27 cellular contexts compared by ENCODE assay signal in genomic region chr22:22352376-22352999, GRCh38.
"Had no signal": no experiment of that assay in that cellular context is flagged by ENCODE, and none has a peak within 500 bp of the region (broad histone marks: within the 10 kb centered on the region; RNA-seq: fewer than 3 reads in every experiment).

No MANE protein-coding gene starts in this region.

- H3K36me3 ChIP-seq: brain microvascular endothelial cell, gastrocnemius medialis, left ventricle myocardium inferior, sigmoid colon, tibial nerve had no signal

- H3K36me3 Mint-ChIP-seq: activated naive CD4-positive, alpha-beta T cell treated with anti-CD3 and anti-CD28 coated beads, Interleukin-2, amount 10 ng/mL, durations not matched to agents 7 days and 5 days; activated naive CD8-positive, alpha-beta T cell treated with anti-CD3 and anti-CD28 coated beads, Interleukin-2, amount 10 ng/mL, durations not matched to agents 7 days and 5 days; naive thymus-derived CD4-positive, alpha-beta T cell had no signal

- H3K9me3 ChIP-seq: gastrocnemius medialis, left ventricle myocardium inferior, mucosa of descending colon, psoas muscle, sigmoid colon, tibial nerve had no signal

- DNase-seq: activated CD4-positive, alpha-beta memory T cell treated with anti-CD3 and anti-CD28 coated beads, Interleukin-2, amount 10 ng/mL, durations not matched to agents 7 days and 5 days; activated CD4-positive, alpha-beta T cell treated with anti-CD3 and anti-CD28 coated beads for 48 hours; activated CD8-positive, alpha-beta memory T cell treated with anti-CD3 and anti-CD28 coated beads, Interleukin-2, amount 50 U/mL, for 48 hours; activated gamma-delta T cell; activated naive CD4-positive, alpha-beta T cell treated with anti-CD3 and anti-CD28 coated beads, Interleukin-2, amount 10 ng/mL, durations not matched to agents 7 days and 5 days; activated naive CD8-positive, alpha-beta T cell treated with anti-CD3 and anti-CD28 coated beads, Interleukin-2, amount 10 ng/mL, durations not matched to agents 7 days and 5 days; activated T-cell treated with anti-CD3 and anti-CD28 coated beads, Interleukin-2, amount 50 U/mL, for 24 hours; brain microvascular endothelial cell; dorsolateral prefrontal cortex; effector memory CD4-positive, alpha-beta T cell; gastrocnemius medialis; glutamatergic neuron; left ventricle myocardium inferior; mucosa of descending colon; naive thymus-derived CD4-positive, alpha-beta T cell; occipital lobe; psoas muscle; sigmoid colon; stimulated activated CD4-positive, alpha-beta T cell treated with anti-CD3 and anti-CD28 coated beads, Interleukin-2, amount 100 ng/mL, for 24 hours; stimulated activated naive CD4-positive, alpha-beta T cell treated with Interleukin-2 at 50 U/mL for 16 hours had no signal

- ATAC-seq: activated CD4-positive, CD25-positive, alpha-beta regulatory T cell treated with anti-CD3 and anti-CD28 coated beads, Interleukin-2, amount 50 U/mL, for 24 hours; gastrocnemius medialis; mucosa of descending colon; naive thymus-derived CD4-positive, alpha-beta T cell; psoas muscle had no signal

- H3K4me1 ChIP-seq: gastrocnemius medialis, left ventricle myocardium inferior, parathyroid adenoma, psoas muscle, sigmoid colon, tibial nerve had no signal

- H3K4me3 ChIP-seq: coronary artery, dorsolateral prefrontal cortex, gastrocnemius medialis, left ventricle myocardium inferior, lung, mucosa of descending colon, psoas muscle, sigmoid colon, smooth muscle cell, tibial nerve had no signal

- H3K9me3 Mint-ChIP-seq: activated CD4-positive, alpha-beta memory T cell treated with anti-CD3 and anti-CD28 coated beads, Interleukin-2, amount 10 ng/mL, durations not matched to agents 7 days and 5 days; activated naive CD4-positive, alpha-beta T cell treated with anti-CD3 and anti-CD28 coated beads, Interleukin-2, amount 10 ng/mL, durations not matched to agents 7 days and 5 days; activated naive CD8-positive, alpha-beta T cell treated with anti-CD3 and anti-CD28 coated beads, Interleukin-2, amount 10 ng/mL, durations not matched to agents 7 days and 5 days; activated T-cell treated with anti-CD3 and anti-CD28 coated beads, Interleukin-2, amount 50 U/mL, for 24 hours; naive thymus-derived CD4-positive, alpha-beta T cell; T-helper 2 cell treated with Interferon-gamma antibody and Interleukin-4, amounts not matched to agents 5 μg/mL and 100 μg/mL, for 36 hours had no signal

- H3K4me3 Mint-ChIP-seq: activated CD4-positive, alpha-beta memory T cell treated with anti-CD3 and anti-CD28 coated beads, Interleukin-2, amount 10 ng/mL, durations not matched to agents 7 days and 5 days; activated naive CD4-positive, alpha-beta T cell treated with anti-CD3 and anti-CD28 coated beads, Interleukin-2, amount 10 ng/mL, durations not matched to agents 7 days and 5 days; activated naive CD8-positive, alpha-beta T cell treated with anti-CD3 and anti-CD28 coated beads, Interleukin-2, amount 10 ng/mL, durations not matched to agents 7 days and 5 days; activated T-cell treated with anti-CD3 and anti-CD28 coated beads, Interleukin-2, amount 50 U/mL, for 24 hours; naive thymus-derived CD4-positive, alpha-beta T cell; T-helper 2 cell treated with Interferon-gamma antibody and Interleukin-4, amounts not matched to agents 5 μg/mL and 100 μg/mL, for 36 hours had no signal

- H3K27ac Mint-ChIP-seq: activated CD4-positive, alpha-beta memory T cell treated with anti-CD3 and anti-CD28 coated beads, Interleukin-2, amount 10 ng/mL, durations not matched to agents 7 days and 5 days; activated naive CD4-positive, alpha-beta T cell treated with anti-CD3 and anti-CD28 coated beads, Interleukin-2, amount 10 ng/mL, durations not matched to agents 7 days and 5 days; activated naive CD8-positive, alpha-beta T cell treated with anti-CD3 and anti-CD28 coated beads, Interleukin-2, amount 10 ng/mL, durations not matched to agents 7 days and 5 days; activated T-cell treated with anti-CD3 and anti-CD28 coated beads, Interleukin-2, amount 50 U/mL, for 24 hours; naive thymus-derived CD4-positive, alpha-beta T cell; T-helper 2 cell treated with Interferon-gamma antibody and Interleukin-4, amounts not matched to agents 5 μg/mL and 100 μg/mL, for 36 hours had no signal

- H3K27ac ChIP-seq: brain microvascular endothelial cell, coronary artery, dorsolateral prefrontal cortex, gastrocnemius medialis, left ventricle myocardium inferior, parathyroid adenoma, psoas muscle, sigmoid colon, tibial nerve had no signal
